8 cellular contexts compared by ENCODE assay signal in genomic region chr3:33439421-33440327, GRCh38. TPM values are rescaled to one million over a fixed set of nuclear protein-coding genes. Genes with fewer than 3 reads are reported as not detected.
DNase-seq lines count a peak whose midpoint lies in the region; ATAC-seq and TF ChIP-seq lines count a peak whose summit lies in the region.

No MANE protein-coding gene starts in this region.

- peaks cover 44% of the 10 kb centered on the region for H4K20me1 ChIP-seq in osteoblast (ENCODE audit: insufficient read depth, low read length)

- H3K27ac ChIP-seq in osteoblast (ENCODE audit: low read depth, low read length) (peak overlapping the region; percentile 87), upper lobe of right lung (peak overlapping the region; percentile 97)

- no peak for DNase-seq in AG09309 (ENCODE audit: low read depth)
- DNase-seq in RPMI8226: peak; percentile 53
- DNase-seq in activated naive CD4-positive, alpha-beta T cell treated with anti-CD3 and anti-CD28 coated beads, Interleukin-2, amount 50 U/mL, for 16 hours: peak; percentile 51
- peak; percentile 86 for DNase-seq in Right ventricle myocardium inferior (ENCODE audit: missing footprints)
- DNase-seq in osteoblast (ENCODE audit: insufficient read length, low spot score, missing footprints): peak; percentile 90
- peak; percentile 85 for DNase-seq in upper lobe of right lung

- intact Hi-C loops in Right ventricle myocardium inferior (cut with DNase I): loop anchor here (2.0 to 10.0 kb wide), 3 partner anchors 97 to 325 kb away; partner anchors contain the start of genes CLASP2 and CRTAP
- intact Hi-C loops in upper lobe of right lung (cut with DNase I): no loop called here

- H3K4me1 ChIP-seq in osteoblast (ENCODE audit: insufficient read depth, low read length): peaks cover 40% of the 10 kb centered on the region
- peaks cover 44% of the 10 kb centered on the region for H3K4me1 ChIP-seq in upper lobe of right lung

- peak overlapping the region; percentile 67 for H2AFZ ChIP-seq in osteoblast (ENCODE audit: low read length)

- H3K27me3 ChIP-seq in osteoblast (ENCODE audit: insufficient read depth, low read length) (no peaks in the 10 kb centered on the region), upper lobe of right lung (no peaks in the 10 kb centered on the region)

- ATAC-seq in GM18508 (IDR thresholded peaks at IDR 0.05; ENCODE audit: insufficient read depth, unreplicated experiment) (peak; percentile 0), HG02981 (IDR thresholded peaks at IDR 0.05; ENCODE audit: unreplicated experiment) (peak; percentile 11), Right ventricle myocardium inferior (peak; percentile 20), upper lobe of right lung (peak; percentile 61)

- TF ChIP-seq CTCF in AG09309 (IDR thresholded peaks at IDR 0.05; ENCODE audit: control insufficient read depth, insufficient read depth, low read depth, low read length, missing control alignments) (peak; percentile 22), osteoblast (IDR thresholded peaks at IDR 0.05; ENCODE audit: extremely low read depth, low read depth, low read length) (peak; percentile 5), upper lobe of right lung (IDR thresholded peaks at IDR 0.05) (no peak)

- H3K4me2 ChIP-seq in osteoblast (ENCODE audit: insufficient read depth, low read length): peak overlapping the region; percentile 92

- H3K9me3 ChIP-seq in osteoblast (ENCODE audit: low read depth, low read length) (no peaks in the 10 kb centered on the region), upper lobe of right lung (no peaks in the 10 kb centered on the region)

- H3K36me3 ChIP-seq in osteoblast (ENCODE audit: insufficient read depth, low read length): no peaks in the 10 kb centered on the region
- no peaks in the 10 kb centered on the region for H3K36me3 ChIP-seq in upper lobe of right lung

- H3K4me3 ChIP-seq in AG09309 (ENCODE audit: control insufficient read depth, low read depth, low read length): peak overlapping the region; percentile 93
- peak overlapping the region; percentile 92 for H3K4me3 ChIP-seq in osteoblast (ENCODE audit: insufficient read depth, low read length)
- H3K4me3 ChIP-seq in upper lobe of right lung: peak overlapping the region; percentile 92

- peaks cover 52% of the 10 kb centered on the region for H3K79me2 ChIP-seq in osteoblast (ENCODE audit: insufficient read depth, low read length)

RNA-seq across cellular contexts. Expression of gene UBP1, which starts 0.5 kb away (rescaled TPM):
- total RNA-seq in Right ventricle myocardium inferior (42.3 TPM), osteoblast (69.0 and 77.4 TPM in 2 replicates), upper lobe of right lung (62.9 TPM)

Comparison
In these comparisons a context has a peak if more than half of its experiments do, and no peak if none do; other contexts are left out.
1. ATAC-seq: peak in every context shown above with its lines; median percentile 61 in upper lobe of right lung; 20 in Right ventricle myocardium inferior; 11 in HG02981; 0 in GM18508.